ENCODE assay signal across 27 cellular contexts in genomic region chr21:42032968-42033367, GRCh38. TPM values are rescaled to one million over a fixed set of nuclear protein-coding genes. Genes with fewer than 3 reads are reported as not detected.
DNase-seq lines count a peak whose midpoint lies in the region; ATAC-seq and TF ChIP-seq lines count a peak whose summit lies in the region.
"Had no signal": no experiment of that assay in that cellular context is flagged by ENCODE, and none has a peak within 500 bp of the region (broad histone marks: within the 10 kb centered on the region; RNA-seq: fewer than 3 reads in every experiment).

No MANE protein-coding gene starts in this region.

- POLR2A ChIA-PET in activated CD8-positive, alpha-beta T cell treated with anti-CD3 and anti-CD28 coated beads, Interleukin-2, amount 10 ng/mL, durations not matched to agents 7 days and 5 days (lab: Charles Lee): interaction anchor here (1.0 kb wide), 1 partner anchor 22 kb away, joined by 3 read pairs; no protein-coding TSS in a partner anchor
- POLR2A ChIA-PET in activated CD8-positive, alpha-beta T cell treated with anti-CD3 and anti-CD28 coated beads for 36 hours (lab: Charles Lee): interaction anchor here (1.2 to 1.3 kb wide), 2 partner anchors 13 to 16 kb away, joined by 3 to 4 read pairs; no protein-coding TSS in a partner anchor

- H3K18ac ChIP-seq in trophoblast cell (ENCODE audit: low read length): no peak overlapping the region

- H3K4me3 Mint-ChIP-seq in activated CD8-positive, alpha-beta T cell treated with anti-CD3 and anti-CD28 coated beads, Interleukin-2, amount 10 ng/mL, durations not matched to agents 7 days and 5 days: no peak overlapping the region
- H3K4me3 Mint-ChIP-seq in activated CD8-positive, alpha-beta T cell treated with anti-CD3 and anti-CD28 coated beads for 36 hours: no peak overlapping the region
- no peak overlapping the region for H3K4me3 Mint-ChIP-seq in activated T-helper 2 cell treated with anti-CD3 and anti-CD28 coated beads, Interferon-gamma antibody, Interleukin-2, Interleukin-4, amounts not matched to agents 10 μg/mL and 5 μg/mL and 100 μg/mL, durations not matched to agents 14 hours and 24 hours and 36 hours (ENCODE audit: low read depth)
- H3K4me3 Mint-ChIP-seq: CD4-positive, alpha-beta T cell had no signal

- no peak overlapping the region for H4K8ac ChIP-seq in trophoblast cell (ENCODE audit: low read depth, low read length)

- no peak for DNase-seq in activated CD8-positive, alpha-beta T cell treated with anti-CD3 and anti-CD28 coated beads, Interleukin-2, amount 10 ng/mL, durations not matched to agents 7 days and 5 days
- DNase-seq in activated CD8-positive, alpha-beta T cell treated with anti-CD3 and anti-CD28 coated beads for 36 hours: no peak
- DNase-seq in iPS DF 6.9 (ENCODE audit: low read depth, low spot score): no peak
- DNase-seq in trophoblast cell: no peak
- DNase-seq in activated T-helper 2 cell treated with anti-CD3 and anti-CD28 coated beads, Interferon-gamma antibody, Interleukin-2, Interleukin-4, amounts not matched to agents 10 μg/mL and 5 μg/mL and 100 μg/mL, durations not matched to agents 14 hours and 24 hours and 36 hours (ENCODE audit: low spot score): no peak
- no peak for DNase-seq in heart right ventricle
- no peak for DNase-seq in LoVo (ENCODE audit: low spot score)
- no peak for DNase-seq in pons (ENCODE audit: low spot score)
- DNase-seq: ACHN; CD4-positive, alpha-beta T cell; COR-L47; DND-41; KG1; MV-4-11; NCI-H1105 treated with DMSO at 0.1 percent for 48 hours; NCI-H2029 treated with DMSO at 0.1 percent for 48 hours; NCI-H2171; NCI-H526; PC-3; SHP77 had no signal

- H3K27ac Mint-ChIP-seq in activated CD8-positive, alpha-beta T cell treated with anti-CD3 and anti-CD28 coated beads, Interleukin-2, amount 10 ng/mL, durations not matched to agents 7 days and 5 days: no peak overlapping the region
- H3K27ac Mint-ChIP-seq in activated CD8-positive, alpha-beta T cell treated with anti-CD3 and anti-CD28 coated beads for 36 hours: no peak overlapping the region
- no peak overlapping the region for H3K27ac Mint-ChIP-seq in activated T-helper 2 cell treated with anti-CD3 and anti-CD28 coated beads, Interferon-gamma antibody, Interleukin-2, Interleukin-4, amounts not matched to agents 10 μg/mL and 5 μg/mL and 100 μg/mL, durations not matched to agents 14 hours and 24 hours and 36 hours
- H3K27ac Mint-ChIP-seq: CD4-positive, alpha-beta T cell had no signal

- H3K4me3 ChIP-seq in iPS DF 6.9 (ENCODE audit: low read length) (peak overlapping the region; percentile 8; the same call in 1 of the 2 replicates), trophoblast cell (ENCODE audit: low read depth, low read length) (no peak overlapping the region), heart right ventricle (no peak overlapping the region)
- H3K4me3 ChIP-seq: BLaER1, HAP-1, SK-N-MC had no signal

- H3K4ac ChIP-seq in trophoblast cell (ENCODE audit: low read depth, low read length): no peak overlapping the region

- no peak overlapping the region for H2AFZ ChIP-seq in trophoblast cell (ENCODE audit: insufficient read depth, low read length, poor library complexity)

- H3K27me3 ChIP-seq in iPS DF 6.9 (ENCODE audit: control insufficient read depth, insufficient read depth, low read length) (no peaks in the 10 kb centered on the region), trophoblast cell (ENCODE audit: insufficient read depth, low read length) (no peaks in the 10 kb centered on the region), heart right ventricle (no peaks in the 10 kb centered on the region)
- H3K27me3 ChIP-seq: BLaER1 had no signal

- H3K9me3 Mint-ChIP-seq in activated CD8-positive, alpha-beta T cell treated with anti-CD3 and anti-CD28 coated beads, Interleukin-2, amount 10 ng/mL, durations not matched to agents 7 days and 5 days (ENCODE audit: insufficient read depth): no peaks in the 10 kb centered on the region
- no peaks in the 10 kb centered on the region for H3K9me3 Mint-ChIP-seq in activated CD8-positive, alpha-beta T cell treated with anti-CD3 and anti-CD28 coated beads for 36 hours
- H3K9me3 Mint-ChIP-seq in activated T-helper 2 cell treated with anti-CD3 and anti-CD28 coated beads, Interferon-gamma antibody, Interleukin-2, Interleukin-4, amounts not matched to agents 10 μg/mL and 5 μg/mL and 100 μg/mL, durations not matched to agents 14 hours and 24 hours and 36 hours: no peaks in the 10 kb centered on the region
- H3K9me3 Mint-ChIP-seq: CD4-positive, alpha-beta T cell had no signal

- WGBS in iPS DF 6.9 (ENCODE audit: insufficient coverage, insufficient read length): no CpG with 5 or more reads among the region's 3 CpGs
- no CpG with 5 or more reads among the region's 3 CpGs for WGBS in trophoblast cell (ENCODE audit: extremely low coverage, insufficient coverage, insufficient read length)
- WGBS in heart right ventricle, 2 donors: 93 to 94% methylated on average over 3 of the region's 3 CpGs

- H3K79me1 ChIP-seq in trophoblast cell (ENCODE audit: low read length): no peaks in the 10 kb centered on the region

- no peak overlapping the region for H3K4me2 ChIP-seq in trophoblast cell (ENCODE audit: low read length)

- ATAC-seq in activated CD8-positive, alpha-beta T cell treated with anti-CD3 and anti-CD28 coated beads, Interleukin-2, amount 10 ng/mL, durations not matched to agents 7 days and 5 days: peak; percentile 11
- ATAC-seq in activated CD8-positive, alpha-beta T cell treated with anti-CD3 and anti-CD28 coated beads for 36 hours: no peak
- no peak for ATAC-seq in heart right ventricle
- ATAC-seq: HepG2, PC-3 had no signal

- H3K4me1 ChIP-seq in iPS DF 6.9 (ENCODE audit: control insufficient read depth, insufficient read depth, low read length): peaks cover 2% of the 10 kb centered on the region; the same call in 1 of the 2 replicates
- no peaks in the 10 kb centered on the region for H3K4me1 ChIP-seq in trophoblast cell (ENCODE audit: control insufficient read depth in 1 of 2, insufficient read depth in 2 of 2, low read length in 2 of 2)
- H3K4me1 ChIP-seq in heart right ventricle: peaks cover 0 to 13% (median 0%) of the 10 kb centered on the region in 9 donors
- H3K4me1 ChIP-seq: HAP-1 had no signal

- H3K36me3 ChIP-seq in iPS DF 6.9 (ENCODE audit: control insufficient read depth, insufficient read depth, low read length) (peaks cover 2% of the 10 kb centered on the region; the same call in 1 of the 2 replicates), trophoblast cell (ENCODE audit: control insufficient read depth in 1 of 2, insufficient read depth in 2 of 2, low read length in 2 of 2) (no peaks in the 10 kb centered on the region), heart right ventricle (no peaks in the 10 kb centered on the region)
- H3K36me3 ChIP-seq: BLaER1, HAP-1 had no signal

- CTCF ChIA-PET in activated CD8-positive, alpha-beta T cell treated with anti-CD3 and anti-CD28 coated beads, Interleukin-2, amount 10 ng/mL, durations not matched to agents 7 days and 5 days (lab: Charles Lee): no interaction called here
- CTCF ChIA-PET in activated CD8-positive, alpha-beta T cell treated with anti-CD3 and anti-CD28 coated beads for 36 hours (lab: Charles Lee): interaction anchor here (1.2 kb wide), 1 partner anchor 84 kb away, joined by 4 read pairs; no protein-coding TSS in a partner anchor

- intact Hi-C loops in activated CD8-positive, alpha-beta T cell treated with anti-CD3 and anti-CD28 coated beads for 36 hours (cut with micrococcal nuclease): no loop called here
- intact Hi-C loops in activated T-helper 2 cell treated with anti-CD3 and anti-CD28 coated beads, Interferon-gamma antibody, Interleukin-2, Interleukin-4, amounts not matched to agents 10 μg/mL and 5 μg/mL and 100 μg/mL, durations not matched to agents 14 hours and 24 hours and 36 hours (cut with micrococcal nuclease): no loop called here
- intact Hi-C loops in heart right ventricle (cut with DNase I): no loop called here

- no peak overlapping the region for H4K91ac ChIP-seq in trophoblast cell (ENCODE audit: low read depth, low read length)

- no peak for TF ChIP-seq CTCF in activated CD8-positive, alpha-beta T cell treated with anti-CD3 and anti-CD28 coated beads for 36 hours (IDR thresholded peaks at IDR 0.05)
- no peak for TF ChIP-seq CTCF in heart right ventricle (IDR thresholded peaks at IDR 0.05)

- no peak overlapping the region for H2BK12ac ChIP-seq in trophoblast cell (ENCODE audit: low read length)

- H2BK120ac ChIP-seq in trophoblast cell (ENCODE audit: insufficient read depth, low read length, poor library complexity): no peak overlapping the region

- peaks cover 2% of the 10 kb centered on the region for H3K27me3 Mint-ChIP-seq in activated CD8-positive, alpha-beta T cell treated with anti-CD3 and anti-CD28 coated beads, Interleukin-2, amount 10 ng/mL, durations not matched to agents 7 days and 5 days (ENCODE audit: low read depth)
- no peaks in the 10 kb centered on the region for H3K27me3 Mint-ChIP-seq in activated CD8-positive, alpha-beta T cell treated with anti-CD3 and anti-CD28 coated beads for 36 hours
- H3K27me3 Mint-ChIP-seq in activated T-helper 2 cell treated with anti-CD3 and anti-CD28 coated beads, Interferon-gamma antibody, Interleukin-2, Interleukin-4, amounts not matched to agents 10 μg/mL and 5 μg/mL and 100 μg/mL, durations not matched to agents 14 hours and 24 hours and 36 hours (ENCODE audit: low read depth): peaks cover 4% of the 10 kb centered on the region
- H3K27me3 Mint-ChIP-seq: CD4-positive, alpha-beta T cell had no signal

- no peak overlapping the region for H2BK5ac ChIP-seq in trophoblast cell (ENCODE audit: low read depth, low read length, poor library complexity)

- H3K4me1 Mint-ChIP-seq in activated CD8-positive, alpha-beta T cell treated with anti-CD3 and anti-CD28 coated beads, Interleukin-2, amount 10 ng/mL, durations not matched to agents 7 days and 5 days (ENCODE audit: low read depth): no peaks in the 10 kb centered on the region
- no peaks in the 10 kb centered on the region for H3K4me1 Mint-ChIP-seq in activated CD8-positive, alpha-beta T cell treated with anti-CD3 and anti-CD28 coated beads for 36 hours (ENCODE audit: low read depth)
- no peaks in the 10 kb centered on the region for H3K4me1 Mint-ChIP-seq in activated T-helper 2 cell treated with anti-CD3 and anti-CD28 coated beads, Interferon-gamma antibody, Interleukin-2, Interleukin-4, amounts not matched to agents 10 μg/mL and 5 μg/mL and 100 μg/mL, durations not matched to agents 14 hours and 24 hours and 36 hours (ENCODE audit: low read depth)

- H3K14ac ChIP-seq in trophoblast cell (ENCODE audit: low read length): no peak overlapping the region

- H3K9ac ChIP-seq in trophoblast cell (ENCODE audit: low read length): no peak overlapping the region
- H3K9ac ChIP-seq: BLaER1 had no signal

- H3K23ac ChIP-seq in trophoblast cell (ENCODE audit: low read length): peak overlapping the region; percentile 27

- H3K27ac ChIP-seq in iPS DF 6.9 (ENCODE audit: low read length) (no peak overlapping the region), trophoblast cell (ENCODE audit: low read depth, low read length) (no peak overlapping the region), heart right ventricle (no peak overlapping the region)
- H3K27ac ChIP-seq: 22Rv1, BLaER1, HL-60, SK-N-MC had no signal

- no peaks in the 10 kb centered on the region for H3K79me2 ChIP-seq in trophoblast cell (ENCODE audit: control insufficient read depth, insufficient read depth, low read length, poor library complexity)

- no peaks in the 10 kb centered on the region for H3K36me3 Mint-ChIP-seq in activated CD8-positive, alpha-beta T cell treated with anti-CD3 and anti-CD28 coated beads, Interleukin-2, amount 10 ng/mL, durations not matched to agents 7 days and 5 days (ENCODE audit: low read depth)
- no peaks in the 10 kb centered on the region for H3K36me3 Mint-ChIP-seq in activated CD8-positive, alpha-beta T cell treated with anti-CD3 and anti-CD28 coated beads for 36 hours (ENCODE audit: low read depth)
- no peaks in the 10 kb centered on the region for H3K36me3 Mint-ChIP-seq in activated T-helper 2 cell treated with anti-CD3 and anti-CD28 coated beads, Interferon-gamma antibody, Interleukin-2, Interleukin-4, amounts not matched to agents 10 μg/mL and 5 μg/mL and 100 μg/mL, durations not matched to agents 14 hours and 24 hours and 36 hours (ENCODE audit: low read depth)

- no peak overlapping the region for H4K12ac ChIP-seq in trophoblast cell (ENCODE audit: low read depth, low read length)

- H2AK5ac ChIP-seq in trophoblast cell (ENCODE audit: low read length): no peak overlapping the region

- no peaks in the 10 kb centered on the region for H3K9me3 ChIP-seq in iPS DF 6.9 (ENCODE audit: control insufficient read depth, insufficient read depth, low read length)
- H3K9me3 ChIP-seq in trophoblast cell (ENCODE audit: insufficient read depth, low read depth, low read length): no peaks in the 10 kb centered on the region
- no peaks in the 10 kb centered on the region for H3K9me3 ChIP-seq in heart right ventricle
- H3K9me3 ChIP-seq: BLaER1, HAP-1 had no signal

RNA-seq across cellular contexts. Expression of gene ZBTB21, which starts 22.8 kb away (rescaled TPM):
- total RNA-seq in activated CD8-positive, alpha-beta T cell treated with anti-CD3 and anti-CD28 coated beads, Interleukin-2, amount 10 ng/mL, durations not matched to agents 7 days and 5 days: 10 to 100 TPM; 19.5 to 23.6 TPM
- total RNA-seq in activated CD8-positive, alpha-beta T cell treated with anti-CD3 and anti-CD28 coated beads for 36 hours: 10 to 100 TPM; 29.6 to 29.7 TPM
- 7.5 TPM in 2 replicates for polyA plus RNA-seq in trophoblast cell (2013)
- total RNA-seq in activated T-helper 2 cell treated with anti-CD3 and anti-CD28 coated beads, Interferon-gamma antibody, Interleukin-2, Interleukin-4, amounts not matched to agents 10 μg/mL and 5 μg/mL and 100 μg/mL, durations not matched to agents 14 hours and 24 hours and 36 hours: 24.5 and 25.7 TPM in 2 replicates
- 10 to 100 TPM in 2 of 10 donors, 1 to 10 TPM in 8; 3.8 to 15.2 (median 6.6) TPM for total RNA-seq in heart right ventricle
- 1 to 10 TPM; 1.3 to 1.9 TPM for polyA plus RNA-seq in heart right ventricle

RNA-seq across cellular contexts. Expression of gene UMODL1, which starts 38.1 kb away (rescaled TPM):
- total RNA-seq in activated CD8-positive, alpha-beta T cell treated with anti-CD3 and anti-CD28 coated beads, Interleukin-2, amount 10 ng/mL, durations not matched to agents 7 days and 5 days: not detected
- not detected for total RNA-seq in activated CD8-positive, alpha-beta T cell treated with anti-CD3 and anti-CD28 coated beads for 36 hours
- not detected in 2 replicates for polyA plus RNA-seq in trophoblast cell (2013)
- not detected in 2 replicates for total RNA-seq in activated T-helper 2 cell treated with anti-CD3 and anti-CD28 coated beads, Interferon-gamma antibody, Interleukin-2, Interleukin-4, amounts not matched to agents 10 μg/mL and 5 μg/mL and 100 μg/mL, durations not matched to agents 14 hours and 24 hours and 36 hours
- under 1 TPM in 3 of 10 donors, not detected in 7; 0.13 to 0.31 (median 0.25) TPM for total RNA-seq in heart right ventricle
- polyA plus RNA-seq in heart right ventricle: not detected
- total RNA-seq: HepG2, PC-3, RPMI7951 had no signal
- polyA plus RNA-seq: HepG2 had no signal
